2 cellular contexts compared by ENCODE assay signal in genomic region chr3:126750760-126751129, GRCh38.
TF ChIP-seq lines count a peak whose summit lies in the region.

No MANE protein-coding gene starts in this region.

TF ChIP-seq in IMR-90, 13 proteins besides CTCF, POLR2A, EP300 and RAD21 (continued from another document):
- no peak for TF ChIP-seq NFE2L2 (IDR thresholded peaks at IDR 0.05; ENCODE audit: low read depth, low read length)
- no peak for TF ChIP-seq MAFK (IDR thresholded peaks at IDR 0.05; ENCODE audit: low read depth, low read length)
- no peak for TF ChIP-seq CEBPB (IDR thresholded peaks at IDR 0.05; ENCODE audit: low read depth, low read length)
- TF ChIP-seq MXI1 (IDR thresholded peaks at IDR 0.05; ENCODE audit: borderline replicate concordance, low read depth, low read length), result no peak
- TF ChIP-seq USF2 (IDR thresholded peaks at IDR 0.05; ENCODE audit: low read depth, low read length), result no peak
- no peak for TF ChIP-seq BHLHE40 (IDR thresholded peaks at IDR 0.05; ENCODE audit: low read depth, low read length)
- no peak for TF ChIP-seq MAZ (IDR thresholded peaks at IDR 0.05; ENCODE audit: borderline replicate concordance, low read depth, low read length)
- no peak for TF ChIP-seq CHD1 (IDR thresholded peaks at IDR 0.05; ENCODE audit: low read depth, low read length)
- TF ChIP-seq SMC3 (IDR thresholded peaks at IDR 0.05; ENCODE audit: low read depth, low read length), result no peak
- no peak for TF ChIP-seq RCOR1 (IDR thresholded peaks at IDR 0.05; ENCODE audit: insufficient replicate concordance, low read length)

TF ChIP-seq in HEK293T, 16 proteins besides CTCF, POLR2A, EP300 and RAD21 (continued from another document):
- TF ChIP-seq FOXK2 (IDR thresholded peaks at IDR 0.05), result no peak
- TF ChIP-seq SP1 (IDR thresholded peaks at IDR 0.05), result no peak
- TF ChIP-seq LEF1 (IDR thresholded peaks at IDR 0.05; ENCODE audit: borderline replicate concordance), result no peak
- TF ChIP-seq ELF4 (IDR thresholded peaks at IDR 0.05), result no peak
- TF ChIP-seq ARNT (IDR thresholded peaks at IDR 0.05), result no peak
